1 cellular context compared by ENCODE assay signal in genomic region chr7:73432676-73433075, GRCh38.
TF ChIP-seq lines count a peak whose summit lies in the region.

No MANE protein-coding gene starts in this region.

TF ChIP-seq in K562, 482 proteins besides CTCF, POLR2A, EP300 and RAD21 (continued from another document):
- TF ChIP-seq ELK1 (CRISPR knock-in tag; IDR thresholded peaks at IDR 0.05): no peak
- no peak for TF ChIP-seq TFAM (CRISPR knock-in tag; conservative IDR thresholded peaks at IDR 0.05)
- TF ChIP-seq SUPT5H (IDR thresholded peaks at IDR 0.05): no peak
- TF ChIP-seq ID3 (CRISPR knock-in tag; IDR thresholded peaks at IDR 0.05): no peak
- no peak for TF ChIP-seq ID3 (tag; IDR thresholded peaks at IDR 0.05)
- TF ChIP-seq TRIM28 (IDR thresholded peaks at IDR 0.05): no peak
- TF ChIP-seq ZNF76 (CRISPR knock-in tag; IDR thresholded peaks at IDR 0.05; ENCODE audit: borderline replicate concordance): no peak
